Comparison of ENCODE assay signal across 20 cellular contexts in genomic region chr22:36085476-36086169, GRCh38.
"Had no signal": no experiment of that assay in that cellular context is flagged by ENCODE, and none has a peak within 500 bp of the region (broad histone marks: within the 10 kb centered on the region; RNA-seq: fewer than 3 reads in every experiment).

No MANE protein-coding gene starts in this region.

- H3K79me2 ChIP-seq: parathyroid adenoma had no signal

- H3K4me1 ChIP-seq: lower lobe of right lung, neural progenitor cell, parathyroid adenoma, prostate gland, right atrium auricular region, tibial nerve, upper lobe of right lung, uterus had no signal

- DNase-seq: cortex of kidney; effector memory CD8-positive, alpha-beta T cell; left ventricle myocardium superior; lower lobe of right lung; naive B cell; stimulated activated CD4-positive, alpha-beta T cell treated with anti-CD3 and anti-CD28 coated beads, Interleukin-15, amount 100 ng/mL, for 24 hours; stimulated activated CD4-positive, alpha-beta T cell treated with anti-CD3 and anti-CD28 coated beads, Interleukin-2, amount 100 ng/mL, for 48 hours; stimulated activated naive B cell treated with anti-CD40 and anti-IgM and Interleukin-4, amounts not matched to agents 10 μg/mL and 1 μg/mL and 100 μg/mL, for 72 hours; upper lobe of right lung; uterus had no signal

- H3K9ac ChIP-seq: neural progenitor cell, parathyroid adenoma had no signal

- H3K36me3 ChIP-seq: lower lobe of right lung, neural progenitor cell, prostate gland, right atrium auricular region, thoracic aorta, tibial nerve, upper lobe of right lung, uterus had no signal

- H3K4me3 ChIP-seq: lower lobe of right lung, neural progenitor cell, prostate gland, right atrium auricular region, thoracic aorta, tibial nerve, upper lobe of right lung, uterus had no signal

- H3K9me3 ChIP-seq: lower lobe of right lung, prostate gland, right atrium auricular region, thoracic aorta, tibial nerve, upper lobe of right lung, uterus had no signal

- H2AFZ ChIP-seq: neural progenitor cell, parathyroid adenoma had no signal

- H3K4me2 ChIP-seq: neural progenitor cell had no signal

- ATAC-seq: effector memory CD8-positive, alpha-beta T cell; left ventricle myocardium superior; stimulated activated naive B cell treated with anti-CD40 and anti-IgM and Interleukin-4, amounts not matched to agents 10 μg/mL and 1 μg/mL and 100 μg/mL, for 72 hours had no signal

- H3K27me3 ChIP-seq: neural progenitor cell, right atrium auricular region, tibial nerve, upper lobe of right lung, uterus had no signal

- H3K27ac ChIP-seq: lower lobe of right lung, neural progenitor cell, parathyroid adenoma, prostate gland, right atrium auricular region, thoracic aorta, tibial nerve, upper lobe of right lung, uterus had no signal

- FAIRE-seq: endometrium, frontal cortex, keratinocyte, small intestine had no signal
